In the genomic region with DNA sequence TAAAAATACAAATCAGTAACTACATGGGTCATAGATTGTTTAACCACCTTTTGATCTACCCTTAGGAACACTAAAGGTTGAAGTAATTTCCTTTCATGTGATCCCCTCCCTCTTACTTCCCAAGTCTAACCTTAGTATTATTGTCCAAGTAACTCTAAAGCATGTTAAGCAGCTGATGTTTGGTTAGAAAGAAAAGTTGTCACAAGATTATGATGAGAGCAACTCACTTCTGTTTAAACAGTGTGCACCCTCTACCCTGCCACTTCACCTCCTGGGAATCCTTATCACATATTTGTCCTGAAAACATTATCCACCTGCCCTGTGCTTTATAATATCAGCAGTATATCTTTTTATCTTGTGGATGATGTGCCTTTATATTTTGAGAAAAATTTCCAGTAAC, we compare ENCODE assay signal across 17 cellular contexts.
"Had no signal": no experiment of that assay in that cellular context is flagged by ENCODE, and none has a peak within 500 bp of the region (broad histone marks: within the 10 kb centered on the region; RNA-seq: fewer than 3 reads in every experiment).

No MANE protein-coding gene starts in this region.

- DNase-seq: activated B cell treated with CpG ODN at 0.5 μM for 24 hours; activated CD4-positive, alpha-beta T cell treated with anti-CD3 and anti-CD28 coated beads, Interleukin-2, amount 50 U/mL, for 1 hour; activated naive CD4-positive, alpha-beta T cell treated with Interleukin-2 at 50 U/mL for 16 hours; activated T-cell treated with anti-CD3 and anti-CD28 coated beads for 4 hours; aorta; effector CD4-positive, alpha-beta T cell; lower lobe of right lung; natural killer cell; uterus had no signal

- ATAC-seq: activated T-cell treated with anti-CD3 and anti-CD28 coated beads, Interleukin-2, amount 50 U/mL, for 72 hours; heart left ventricle; natural killer cell; sciatic nerve; stimulated activated memory B cell treated with anti-CD40 and anti-IgM and Interleukin-4, amounts not matched to agents 10 μg/mL and 1 μg/mL and 100 μg/mL, for 72 hours; stimulated activated naive CD8-positive, alpha-beta T cell treated with anti-CD3 and anti-CD28 coated beads, Interleukin-15, amount 100 ng/mL, for 72 hours had no signal

- H3K4me3 Mint-ChIP-seq: activated B cell treated with CpG ODN at 0.5 μM for 24 hours; activated naive CD8-positive, alpha-beta T cell; activated T-cell treated with anti-CD3 and anti-CD28 coated beads, Interleukin-2, amount 50 U/mL, for 72 hours; natural killer cell; stimulated activated memory B cell treated with anti-CD40 and anti-IgM and Interleukin-4, amounts not matched to agents 10 μg/mL and 1 μg/mL and 100 μg/mL, for 72 hours; stimulated activated naive CD8-positive, alpha-beta T cell treated with anti-CD3 and anti-CD28 coated beads, Interleukin-15, amount 100 ng/mL, for 72 hours; type B pancreatic cell had no signal

- H3K27me3 Mint-ChIP-seq: activated B cell treated with CpG ODN at 0.5 μM for 24 hours; activated naive CD8-positive, alpha-beta T cell; stimulated activated memory B cell treated with anti-CD40 and anti-IgM and Interleukin-4, amounts not matched to agents 10 μg/mL and 1 μg/mL and 100 μg/mL, for 72 hours; stimulated activated naive CD8-positive, alpha-beta T cell treated with anti-CD3 and anti-CD28 coated beads, Interleukin-15, amount 100 ng/mL, for 72 hours; type B pancreatic cell had no signal

- H3K4me1 Mint-ChIP-seq: activated B cell treated with CpG ODN at 0.5 μM for 24 hours; natural killer cell; stimulated activated memory B cell treated with anti-CD40 and anti-IgM and Interleukin-4, amounts not matched to agents 10 μg/mL and 1 μg/mL and 100 μg/mL, for 72 hours; stimulated activated naive CD8-positive, alpha-beta T cell treated with anti-CD3 and anti-CD28 coated beads, Interleukin-15, amount 100 ng/mL, for 72 hours had no signal

- H3K27ac Mint-ChIP-seq: activated B cell treated with CpG ODN at 0.5 μM for 24 hours; activated naive CD8-positive, alpha-beta T cell; activated T-cell treated with anti-CD3 and anti-CD28 coated beads, Interleukin-2, amount 50 U/mL, for 72 hours; natural killer cell; stimulated activated memory B cell treated with anti-CD40 and anti-IgM and Interleukin-4, amounts not matched to agents 10 μg/mL and 1 μg/mL and 100 μg/mL, for 72 hours; stimulated activated naive CD8-positive, alpha-beta T cell treated with anti-CD3 and anti-CD28 coated beads, Interleukin-15, amount 100 ng/mL, for 72 hours; type B pancreatic cell had no signal

- H3K9me3 Mint-ChIP-seq: activated B cell treated with CpG ODN at 0.5 μM for 24 hours; activated T-cell treated with anti-CD3 and anti-CD28 coated beads, Interleukin-2, amount 50 U/mL, for 72 hours; natural killer cell; stimulated activated memory B cell treated with anti-CD40 and anti-IgM and Interleukin-4, amounts not matched to agents 10 μg/mL and 1 μg/mL and 100 μg/mL, for 72 hours; stimulated activated naive CD8-positive, alpha-beta T cell treated with anti-CD3 and anti-CD28 coated beads, Interleukin-15, amount 100 ng/mL, for 72 hours; type B pancreatic cell had no signal

- FAIRE-seq: colon had no signal
